ENCODE assay signal across 1 cellular context in the genomic region with DNA sequence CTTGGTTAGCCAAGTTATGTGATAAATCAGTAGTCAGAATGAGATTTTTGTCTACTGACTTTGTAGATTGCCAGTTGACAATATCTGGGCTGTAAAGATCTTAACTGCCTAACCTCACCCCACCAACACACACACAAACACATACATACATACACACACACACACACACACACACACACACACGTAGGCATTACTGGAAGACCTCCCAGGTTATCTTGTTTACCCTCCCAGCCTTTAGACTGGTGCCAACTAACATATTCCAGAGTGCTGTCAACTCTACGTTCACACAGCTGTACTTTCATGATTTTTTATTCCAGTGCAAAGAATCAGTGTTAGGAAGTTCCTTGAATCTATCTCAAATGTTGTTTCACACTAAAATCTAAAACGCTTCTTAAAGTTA.
TF ChIP-seq lines count a peak whose summit lies in the region.

No MANE protein-coding gene starts in this region.

TF ChIP-seq in HepG2, 621 proteins besides CTCF, POLR2A, EP300 and RAD21:
- TF ChIP-seq, protein P1, sequence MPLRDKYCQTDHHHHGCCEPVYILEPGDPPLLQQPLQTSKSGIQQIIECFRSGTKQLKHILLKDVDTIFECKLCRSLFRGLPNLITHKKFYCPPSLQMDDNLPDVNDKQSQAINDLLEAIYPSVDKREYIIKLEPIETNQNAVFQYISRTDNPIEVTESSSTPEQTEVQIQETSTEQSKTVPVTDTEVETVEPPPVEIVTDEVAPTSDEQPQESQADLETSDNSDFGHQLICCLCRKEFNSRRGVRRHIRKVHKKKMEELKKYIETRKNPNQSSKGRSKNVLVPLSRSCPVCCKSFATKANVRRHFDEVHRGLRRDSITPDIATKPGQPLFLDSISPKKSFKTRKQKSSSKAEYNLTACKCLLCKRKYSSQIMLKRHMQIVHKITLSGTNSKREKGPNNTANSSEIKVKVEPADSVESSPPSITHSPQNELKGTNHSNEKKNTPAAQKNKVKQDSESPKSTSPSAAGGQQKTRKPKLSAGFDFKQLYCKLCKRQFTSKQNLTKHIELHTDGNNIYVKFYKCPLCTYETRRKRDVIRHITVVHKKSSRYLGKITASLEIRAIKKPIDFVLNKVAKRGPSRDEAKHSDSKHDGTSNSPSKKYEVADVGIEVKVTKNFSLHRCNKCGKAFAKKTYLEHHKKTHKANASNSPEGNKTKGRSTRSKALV (CRISPR knock-in tag; IDR thresholded peaks at IDR 0.05) = no peak
- TF ChIP-seq MAF1 (CRISPR knock-in tag; IDR thresholded peaks at IDR 0.05; ENCODE audit: borderline replicate concordance) (no peak), JARID2 (CRISPR knock-in tag; IDR thresholded peaks at IDR 0.05; ENCODE audit: insufficient replicate concordance) (no peak), ZNF577 (CRISPR knock-in tag; IDR thresholded peaks at IDR 0.05; ENCODE audit: borderline replicate concordance, low read depth) (no peak), ZNF138 (CRISPR knock-in tag; IDR thresholded peaks at IDR 0.05; ENCODE audit: low read depth) (no peak), JDP2 (CRISPR knock-in tag; IDR thresholded peaks at IDR 0.05; ENCODE audit: borderline replicate concordance) (no peak), ZMYM3 (CRISPR knock-in tag; IDR thresholded peaks at IDR 0.05) (no peak)
- TF ChIP-seq, protein P2, sequence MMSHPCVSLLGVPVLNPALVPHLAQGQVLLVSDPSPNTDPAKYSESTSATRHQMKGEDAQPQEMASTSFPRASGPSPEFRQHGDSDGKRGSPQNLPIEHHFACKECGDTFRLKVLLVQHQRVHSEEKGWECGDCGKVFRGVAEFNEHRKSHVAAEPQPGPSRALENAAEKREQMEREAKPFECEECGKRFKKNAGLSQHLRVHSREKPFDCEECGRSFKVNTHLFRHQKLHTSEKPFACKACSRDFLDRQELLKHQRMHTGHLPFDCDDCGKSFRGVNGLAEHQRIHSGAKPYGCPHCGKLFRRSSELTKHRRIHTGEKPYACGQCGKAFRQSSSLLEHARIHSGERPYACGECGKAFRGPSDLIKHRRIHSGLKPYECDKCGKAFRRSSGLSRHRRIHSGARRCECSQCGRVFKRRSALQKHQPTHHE (CRISPR knock-in tag; IDR thresholded peaks at IDR 0.05; ENCODE audit: borderline replicate concordance) = no peak
- TF ChIP-seq, protein P3, sequence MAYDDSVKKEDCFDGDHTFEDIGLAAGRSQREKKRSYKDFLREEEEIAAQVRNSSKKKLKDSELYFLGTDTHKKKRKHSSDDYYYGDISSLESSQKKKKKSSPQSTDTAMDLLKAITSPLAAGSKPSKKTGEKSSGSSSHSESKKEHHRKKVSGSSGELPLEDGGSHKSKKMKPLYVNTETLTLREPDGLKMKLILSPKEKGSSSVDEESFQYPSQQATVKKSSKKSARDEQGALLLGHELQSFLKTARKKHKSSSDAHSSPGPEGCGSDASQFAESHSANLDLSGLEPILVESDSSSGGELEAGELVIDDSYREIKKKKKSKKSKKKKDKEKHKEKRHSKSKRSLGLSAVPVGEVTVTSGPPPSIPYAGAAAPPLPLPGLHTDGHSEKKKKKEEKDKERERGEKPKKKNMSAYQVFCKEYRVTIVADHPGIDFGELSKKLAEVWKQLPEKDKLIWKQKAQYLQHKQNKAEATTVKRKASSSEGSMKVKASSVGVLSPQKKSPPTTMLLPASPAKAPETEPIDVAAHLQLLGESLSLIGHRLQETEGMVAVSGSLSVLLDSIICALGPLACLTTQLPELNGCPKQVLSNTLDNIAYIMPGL (CRISPR knock-in tag; IDR thresholded peaks at IDR 0.05; ENCODE audit: borderline replicate concordance in 1 of 2, low read depth in 1 of 2) = no peak
- TF ChIP-seq, protein P4, sequence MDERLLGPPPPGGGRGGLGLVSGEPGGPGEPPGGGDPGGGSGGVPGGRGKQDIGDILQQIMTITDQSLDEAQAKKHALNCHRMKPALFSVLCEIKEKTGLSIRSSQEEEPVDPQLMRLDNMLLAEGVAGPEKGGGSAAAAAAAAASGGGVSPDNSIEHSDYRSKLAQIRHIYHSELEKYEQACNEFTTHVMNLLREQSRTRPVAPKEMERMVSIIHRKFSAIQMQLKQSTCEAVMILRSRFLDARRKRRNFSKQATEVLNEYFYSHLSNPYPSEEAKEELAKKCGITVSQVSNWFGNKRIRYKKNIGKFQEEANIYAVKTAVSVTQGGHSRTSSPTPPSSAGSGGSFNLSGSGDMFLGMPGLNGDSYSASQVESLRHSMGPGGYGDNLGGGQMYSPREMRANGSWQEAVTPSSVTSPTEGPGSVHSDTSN (CRISPR knock-in tag; IDR thresholded peaks at IDR 0.05) = no peak
